In the genomic region with DNA sequence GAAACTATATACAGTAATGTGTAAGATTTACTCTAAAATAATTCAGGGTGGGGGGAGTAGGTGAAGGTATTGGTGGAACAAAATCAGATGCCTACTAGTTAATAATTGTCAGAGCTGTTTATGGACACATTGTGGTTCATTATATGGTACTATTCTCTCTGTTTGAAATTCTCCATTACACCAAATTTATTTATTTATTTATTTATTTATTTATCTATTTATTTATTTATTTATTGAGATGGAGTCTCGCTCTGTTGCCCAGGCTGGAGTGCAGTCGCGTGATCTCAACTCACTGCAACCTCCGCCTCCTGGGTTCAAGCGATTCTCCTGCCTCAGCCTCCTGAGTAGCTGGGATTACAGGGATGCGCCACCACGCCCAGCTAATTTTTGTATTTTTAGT, we compare ENCODE assay signal across 4 cellular contexts. TPM values are rescaled to one million over a fixed set of nuclear protein-coding genes. Genes with fewer than 3 reads are reported as not detected.
"Had no signal": no experiment of that assay in that cellular context is flagged by ENCODE, and none has a peak within 500 bp of the region (broad histone marks: within the 10 kb centered on the region; RNA-seq: fewer than 3 reads in every experiment).

No MANE protein-coding gene starts in this region.

RNA-seq across cellular contexts. Expression of a gene that starts 14.5 kb away (rescaled TPM):
- polyA plus RNA-seq: endothelial cell of umbilical vein, fibroblast of lung, foreskin keratinocyte, heart left ventricle had no signal
